ENCODE assay signal across 22 cellular contexts in genomic region chr4:123536225-123536624, GRCh38.
DNase-seq lines count a peak whose midpoint lies in the region; ATAC-seq and TF ChIP-seq lines count a peak whose summit lies in the region.
"Had no signal": no experiment of that assay in that cellular context is flagged by ENCODE, and none has a peak within 500 bp of the region (broad histone marks: within the 10 kb centered on the region; RNA-seq: fewer than 3 reads in every experiment).

No MANE protein-coding gene starts in this region.

- H3K4me1 ChIP-seq in Karpas-422 (ENCODE audit: low read length) = no peaks in the 10 kb centered on the region
- H3K4me1 ChIP-seq: gastroesophageal sphincter had no signal

- intact Hi-C loops in natural killer cell (cut with micrococcal nuclease) = no loop called here

- H3K27ac Mint-ChIP-seq in natural killer cell = peak overlapping the region; percentile 4 to 60
- H3K27ac Mint-ChIP-seq: activated T-cell treated with anti-CD3 and anti-CD28 coated beads, Interleukin-2, amount 50 U/mL, for 24 hours had no signal

- no peak overlapping the region for H3K4me3 ChIP-seq in Karpas-422 (ENCODE audit: low read length)
- H3K4me3 ChIP-seq: gastroesophageal sphincter, PC-9 had no signal

- H3K27me3 ChIP-seq in Karpas-422 (ENCODE audit: low read length) = no peaks in the 10 kb centered on the region
- H3K27me3 ChIP-seq: gastroesophageal sphincter had no signal

- DNase-seq in SIG-M5 treated with dmso at 0.1 percent for 504 hours (lab: John Stamatoyannopoulos, UW; ENCODE audit: unreplicated experiment) = peak; percentile 27
- DNase-seq in SIG-M5 (lab: John Stamatoyannopoulos, UW) = no peak
- peak; percentile 64 for DNase-seq in SKM-1 treated with dmso at 0.1 percent for 144 hours (lab: John Stamatoyannopoulos, UW; ENCODE audit: unreplicated experiment)
- DNase-seq in natural killer cell = no peak
- DNase-seq in NCI-H1048 (lab: John Stamatoyannopoulos, UW) = no peak
- DNase-seq in NCI-H187 (lab: John Stamatoyannopoulos, UW) = no peak
- DNase-seq in Karpas-422 = no peak
- DNase-seq: activated CD4-positive, alpha-beta T cell treated with anti-CD3 and anti-CD28 coated beads for 1 hour; activated T-cell treated with anti-CD3 and anti-CD28 coated beads, Interleukin-2, amount 50 U/mL, for 24 hours; CD4-positive, alpha-beta memory T cell; mammary epithelial cell; NCI-H1417 treated with DMSO at 0.1 percent for 48 hours; NCI-H446 treated with DMSO at 0.1 percent for 48 hours; PC-9; stimulated activated CD4-positive, alpha-beta T cell treated with anti-CD3 and anti-CD28 coated beads, Interleukin-2, amount 100 ng/mL, for 48 hours; SW 1271 had no signal

- no peak overlapping the region for H3K27ac ChIP-seq in Karpas-422 (ENCODE audit: low read length)
- H3K27ac ChIP-seq: 22Rv1, gastroesophageal sphincter, PC-9 had no signal

- no peak overlapping the region for H3K9ac ChIP-seq in Karpas-422 (ENCODE audit: low read length)

- no peak for TF ChIP-seq CTCF in natural killer cell (IDR thresholded peaks at IDR 0.05)

- H3K79me2 ChIP-seq in Karpas-422 (ENCODE audit: low read length) = no peaks in the 10 kb centered on the region

- peak; percentile 52 for ATAC-seq in HG03460 (IDR thresholded peaks at IDR 0.05; ENCODE audit: unreplicated experiment)
- peak in 1 of 3 donors; percentile 61 for ATAC-seq in natural killer cell
- ATAC-seq: gastroesophageal sphincter, HCT116, sciatic nerve had no signal

- H3K9me2 ChIP-seq in Karpas-422 (replicated peaks; ENCODE audit: insufficient read depth, low read length) = no peaks in the 10 kb centered on the region

- H3K27me3 Mint-ChIP-seq in natural killer cell (ENCODE audit: low read depth in 2 of 2) = no peaks in the 10 kb centered on the region
- H3K27me3 Mint-ChIP-seq: activated T-cell treated with anti-CD3 and anti-CD28 coated beads, Interleukin-2, amount 50 U/mL, for 24 hours; CD4-positive, alpha-beta memory T cell; central memory CD8-positive, alpha-beta T cell had no signal

- no peak overlapping the region for H3K4me2 ChIP-seq in Karpas-422 (ENCODE audit: low read depth, low read length, poor library complexity, severe bottlenecking)
- H3K4me2 ChIP-seq: PC-9 had no signal

- H4K20me1 ChIP-seq in Karpas-422 (ENCODE audit: insufficient read depth, low read depth, low read length) = no peaks in the 10 kb centered on the region

- no peaks in the 10 kb centered on the region for H3K9me3 ChIP-seq in Karpas-422 (ENCODE audit: low read length)
- H3K9me3 ChIP-seq: gastroesophageal sphincter had no signal

- H3K36me3 Mint-ChIP-seq in natural killer cell = no peaks in the 10 kb centered on the region
- H3K36me3 Mint-ChIP-seq: CD4-positive, alpha-beta memory T cell had no signal

- no peak overlapping the region for H2AFZ ChIP-seq in Karpas-422 (ENCODE audit: low read length)
- H2AFZ ChIP-seq: PC-9 had no signal

- H3K4me3 Mint-ChIP-seq in natural killer cell = peak overlapping the region; percentile 74
- H3K4me3 Mint-ChIP-seq: activated T-cell treated with anti-CD3 and anti-CD28 coated beads, Interleukin-2, amount 50 U/mL, for 24 hours; CD4-positive, alpha-beta memory T cell; central memory CD8-positive, alpha-beta T cell had no signal

- H3K9me3 Mint-ChIP-seq in natural killer cell = no peaks in the 10 kb centered on the region
- H3K9me3 Mint-ChIP-seq: activated T-cell treated with anti-CD3 and anti-CD28 coated beads, Interleukin-2, amount 50 U/mL, for 24 hours had no signal

- H3K4me1 Mint-ChIP-seq in natural killer cell = peaks cover 20 to 30% of the 10 kb centered on the region in 2 donors
- H3K4me1 Mint-ChIP-seq: central memory CD8-positive, alpha-beta T cell had no signal

- H3K36me3 ChIP-seq in Karpas-422 (ENCODE audit: insufficient read depth, low read length) = no peaks in the 10 kb centered on the region
- H3K36me3 ChIP-seq: gastroesophageal sphincter had no signal

Comparison
In these comparisons a context has a peak if more than half of its experiments do, and no peak if none do; other contexts are left out.
1. DNase-seq: peak in SIG-M5 treated with dmso at 0.1 percent for 504 hours (single experiment) and SKM-1 treated with dmso at 0.1 percent for 144 hours (single experiment); none in SIG-M5 (single experiment), natural killer cell (single experiment), NCI-H1048 (single experiment), NCI-H187 (0 of 2) and Karpas-422 (single experiment).